ENCODE assay signal across 39 cellular contexts in the genomic region with DNA sequence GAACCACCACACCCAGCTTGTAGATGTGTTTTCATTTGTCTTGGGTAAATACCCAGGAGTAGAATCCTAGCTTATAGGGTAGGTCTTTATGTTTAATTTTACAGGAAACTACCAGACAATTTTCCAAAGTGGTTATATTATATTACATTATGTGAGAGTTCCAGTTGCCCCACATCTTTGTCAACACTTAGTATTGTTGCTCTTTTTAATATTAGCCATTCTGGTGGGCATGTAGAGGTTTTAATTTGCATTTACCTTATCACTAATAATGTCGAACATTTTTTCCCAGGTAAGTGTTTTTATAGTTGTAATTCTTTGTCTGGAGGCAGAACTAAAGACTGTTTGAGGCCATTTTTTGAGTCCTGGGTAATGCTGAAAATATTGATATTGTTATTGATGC. TPM values are rescaled to one million over a fixed set of nuclear protein-coding genes. Genes with fewer than 3 reads are reported as not detected.
"Had no signal": no experiment of that assay in that cellular context is flagged by ENCODE, and none has a peak within 500 bp of the region (broad histone marks: within the 10 kb centered on the region; RNA-seq: fewer than 3 reads in every experiment).

No MANE protein-coding gene starts in this region.

- H3K36me3 ChIP-seq: adrenal gland, ascending aorta, brain microvascular endothelial cell, breast epithelium, cardiac muscle cell had no signal

- H3K9me3 ChIP-seq: adrenal gland, ascending aorta, body of pancreas, breast epithelium had no signal

- H3K27me3 ChIP-seq: adrenal gland, ascending aorta, body of pancreas, brain microvascular endothelial cell, breast epithelium, cardiac muscle cell had no signal

- DNase-seq: activated effector memory CD4-positive, alpha-beta T cell treated with anti-CD3 and anti-CD28 coated beads, Interleukin-2, amount 50 U/mL, for 16 hours; activated effector memory CD4-positive, alpha-beta T cell treated with Interleukin-2 at 50 U/mL for 16 hours; activated gamma-delta T cell; activated gamma-delta T cell treated with Interleukin-2 at 50 U/mL for 16 hours; activated naive CD4-positive, alpha-beta T cell; activated naive CD4-positive, alpha-beta T cell treated with anti-CD3 and anti-CD28 coated beads for 36 hours; activated naive CD4-positive, alpha-beta T cell treated with anti-CD3 and anti-CD28 coated beads, Interleukin-2, amount 10 ng/mL, durations not matched to agents 7 days and 5 days; activated naive CD4-positive, alpha-beta T cell treated with anti-CD3 and anti-CD28 coated beads, Interleukin-2, amount 50 U/mL, for 16 hours; activated naive CD4-positive, alpha-beta T cell treated with Interleukin-2 at 50 U/mL for 16 hours; activated naive CD8-positive, alpha-beta T cell treated with anti-CD3 and anti-CD28 coated beads for 36 hours; activated naive CD8-positive, alpha-beta T cell treated with anti-CD3 and anti-CD28 coated beads, Interleukin-2, amount 10 ng/mL, durations not matched to agents 7 days and 5 days; activated naive CD8-positive, alpha-beta T cell treated with anti-CD3 and anti-CD28 coated beads, Interleukin-2, amount 50 U/mL, for 24 hours; activated T-cell treated with anti-CD3 and anti-CD28 coated beads, Interleukin-2, amount 50 U/mL, for 1 hour; activated T-cell treated with anti-CD3 and anti-CD28 coated beads, Interleukin-2, amount 50 U/mL, for 24 hours; activated T-cell treated with anti-CD3 and anti-CD28 coated beads, Interleukin-2, amount 50 U/mL, for 4 hours; activated T-cell treated with anti-CD3 and anti-CD28 coated beads, Interleukin-2, amount 50 U/mL, for 48 hours; activated T-cell treated with anti-CD3 and anti-CD28 coated beads, Interleukin-2, amount 50 U/mL, for 72 hours; adrenal gland; amniotic stem cell; amygdala; anterior cingulate cortex; aorta; body of pancreas; brain microvascular endothelial cell; caudate nucleus; central memory CD4-positive, alpha-beta T cell; cerebellar nuclear complex had no signal

- ATAC-seq: activated naive CD4-positive, alpha-beta T cell treated with anti-CD3 and anti-CD28 coated beads, Interleukin-2, amount 50 U/mL, for 72 hours; activated naive CD8-positive, alpha-beta T cell treated with anti-CD3 and anti-CD28 coated beads, Interleukin-2, amount 50 U/mL, for 24 hours; activated T-cell treated with anti-CD3 and anti-CD28 coated beads, Interleukin-2, amount 50 U/mL, for 4 hours; activated T-cell treated with anti-CD3 and anti-CD28 coated beads, Interleukin-2, amount 50 U/mL, for 72 hours; activated T-helper 17 cell treated with anti-CD3 and anti-CD28 coated beads, Interleukin-2, amount 50 U/mL, for 72 hours; body of pancreas had no signal

- H3K27ac ChIP-seq: adrenal gland, ascending aorta, brain microvascular endothelial cell, breast epithelium, cardiac muscle cell had no signal

- FAIRE-seq: astrocyte, bronchial epithelial cell had no signal

- H3K4me3 ChIP-seq: adrenal gland, ascending aorta, body of pancreas, breast epithelium, cardiac muscle cell had no signal

- H3K4me1 ChIP-seq: adrenal gland, breast epithelium had no signal

RNA-seq across cellular contexts. Expression of a gene that starts 3.5 kb away (rescaled TPM):
- total RNA-seq: activated naive CD4-positive, alpha-beta T cell treated with anti-CD3 and anti-CD28 coated beads for 36 hours; activated naive CD4-positive, alpha-beta T cell treated with anti-CD3 and anti-CD28 coated beads, Interleukin-2, amount 50 U/mL, for 72 hours; activated naive CD8-positive, alpha-beta T cell treated with anti-CD3 and anti-CD28 coated beads for 36 hours; activated naive CD8-positive, alpha-beta T cell treated with anti-CD3 and anti-CD28 coated beads, Interleukin-2, amount 10 ng/mL, durations not matched to agents 7 days and 5 days; activated T-cell treated with anti-CD3 and anti-CD28 coated beads, Interleukin-2, amount 50 U/mL, for 4 hours; activated T-cell treated with anti-CD3 and anti-CD28 coated beads, Interleukin-2, amount 50 U/mL, for 72 hours; activated T-helper 1 cell treated with anti-CD3 and anti-CD28 coated beads, Interleukin-12 subunit alpha, Interleukin-12 subunit beta, Interleukin-2, Interleukin-4 antibody, amounts not matched to agents 30 ng/mL and 10 ng/mL and 1 ng/mL, durations not matched to agents 14 hours and 24 hours and 36 hours; activated T-helper 17 cell treated with anti-CD3 and anti-CD28 coated beads, Interleukin-2, amount 50 U/mL, for 72 hours; activated T-helper 2 cell treated with anti-CD3 and anti-CD28 coated beads, Interferon-gamma antibody, Interleukin-2, Interleukin-4, amounts not matched to agents 10 μg/mL and 5 μg/mL and 100 μg/mL, durations not matched to agents 14 hours and 24 hours and 36 hours; adrenal gland; aorta; ascending aorta; astrocyte; breast epithelium; bronchial epithelial cell; cardiac muscle cell; cardiac septum; cerebellum; chondrocyte had no signal
- polyA plus RNA-seq: adrenal gland, aorta, cardiac muscle cell had no signal
